ENCODE assay signal across 8 cellular contexts in genomic region chr1:23867953-23868847, GRCh38. TPM values are rescaled to one million over a fixed set of nuclear protein-coding genes. Genes with fewer than 3 reads are reported as not detected.
DNase-seq lines count a peak whose midpoint lies in the region; ATAC-seq and TF ChIP-seq lines count a peak whose summit lies in the region.

TSS of gene FUCA1 (minus strand) at chr1:23868290. CDS start at chr1:23868286, 4 bp downstream.

- H3K36me3 ChIP-seq in CD8-positive, alpha-beta T cell (ENCODE audit: insufficient read depth, low read length): no peaks in the 10 kb centered on the region
- peaks cover 6% of the 10 kb centered on the region for H3K36me3 ChIP-seq in effector memory CD4-positive, alpha-beta T cell (ENCODE audit: control insufficient read depth, insufficient read depth, low read length)

- H3K4me1 ChIP-seq in CD8-positive, alpha-beta T cell (ENCODE audit: insufficient read depth, low read length): peaks cover 23% of the 10 kb centered on the region
- H3K4me1 ChIP-seq in effector memory CD4-positive, alpha-beta T cell (ENCODE audit: control insufficient read depth, insufficient read depth, low read length, poor library complexity, severe bottlenecking): peaks cover 18% of the 10 kb centered on the region

- H3K9me3 Mint-ChIP-seq in CD8-positive, alpha-beta T cell: no peaks in the 10 kb centered on the region

- DNase-seq in CD8-positive, alpha-beta T cell: peak; percentile 91 to 97 (median 96)
- DNase-seq in HK-2 (ENCODE audit: unreplicated experiment) (peak; percentile 94), NCI-H82 treated with DMSO at 0.1 percent for 48 hours (lab: John Stamatoyannopoulos, UW; ENCODE audit: unreplicated experiment) (peak; percentile 88), medulla oblongata (ENCODE audit: extremely low spot score) (peak; percentile 98)
- peak; percentile 86 to 93 for DNase-seq in activated CD8-positive, alpha-beta memory T cell treated with anti-CD3 and anti-CD28 coated beads for 1 hour (ENCODE audit: extremely low read depth in 1 of 2, low read depth in 1 of 2)
- peak; percentile 91 to 94 (median 93) for DNase-seq in effector memory CD4-positive, alpha-beta T cell
- DNase-seq in stimulated activated CD8-positive, alpha-beta memory T cell treated with anti-CD3 and anti-CD28 coated beads, Interleukin-12 subunit alpha, Interleukin-12 subunit beta, amount 100 ng/mL, for 1 hour (ENCODE audit: low read depth): peak; percentile 93

- POLR2A ChIA-PET in CD8-positive, alpha-beta T cell (lab: Charles Lee): interaction anchor here (1.0 kb wide), 1 partner anchor 42 kb away, joined by 4 read pairs; no protein-coding TSS in a partner anchor

- peaks cover 12% of the 10 kb centered on the region for H3K36me3 Mint-ChIP-seq in CD8-positive, alpha-beta T cell

- peak; percentile 98 for ATAC-seq in CD8-positive, alpha-beta T cell
- peak; percentile 82 for ATAC-seq in GM19438 (IDR thresholded peaks at IDR 0.05; ENCODE audit: low read depth, unreplicated experiment)

- H3K4me3 ChIP-seq in CD8-positive, alpha-beta T cell (ENCODE audit: low read depth, low read length): peak within 1 kb of the TSS; percentile 77
- peak within 1 kb of the TSS; percentile 86 for H3K4me3 ChIP-seq in effector memory CD4-positive, alpha-beta T cell (ENCODE audit: insufficient read depth, low read depth, low read length, poor library complexity, severe bottlenecking)

- peak; percentile 72 for TF ChIP-seq CTCF in CD8-positive, alpha-beta T cell (IDR thresholded peaks at IDR 0.05)

- H3K27ac Mint-ChIP-seq in CD8-positive, alpha-beta T cell: peak within 1 kb of the TSS; percentile 87

- intact Hi-C loops in CD8-positive, alpha-beta T cell (cut with DNase I, micrococcal nuclease): loop anchor here (1.0 to 5.0 kb wide), 10 partner anchors 30 to 177 kb away; partner anchors contain the start of genes HMGCL (in 2 of the 2), PITHD1 (in 2 of the 2), RPL11 (in 2 of the 2) and CNR2 (in 1 of the 2)

- H3K27me3 Mint-ChIP-seq in CD8-positive, alpha-beta T cell (ENCODE audit: low read depth): no peaks in the 10 kb centered on the region

- CTCF ChIA-PET in CD8-positive, alpha-beta T cell (lab: Charles Lee): interaction anchor here (0.7 to 4.1 kb wide), 7 partner anchors 13 to 97 kb away, joined by 3 to 32 read pairs (median 4); no protein-coding TSS in a partner anchor

- no peaks in the 10 kb centered on the region for H3K9me3 ChIP-seq in CD8-positive, alpha-beta T cell (ENCODE audit: low read length)
- H3K9me3 ChIP-seq in effector memory CD4-positive, alpha-beta T cell (ENCODE audit: control insufficient read depth, low read length): no peaks in the 10 kb centered on the region

- H3K4me1 Mint-ChIP-seq in CD8-positive, alpha-beta T cell (ENCODE audit: low read depth): peaks cover 26% of the 10 kb centered on the region

- peak within 1 kb of the TSS; percentile 85 for H3K4me3 Mint-ChIP-seq in CD8-positive, alpha-beta T cell

- H3K27me3 ChIP-seq in CD8-positive, alpha-beta T cell (ENCODE audit: insufficient read depth, low read length): no peaks in the 10 kb centered on the region
- no peaks in the 10 kb centered on the region for H3K27me3 ChIP-seq in effector memory CD4-positive, alpha-beta T cell (replicated peaks; ENCODE audit: control insufficient read depth, insufficient read depth, low read length, poor library complexity, severe bottlenecking)

- peak within 1 kb of the TSS; percentile 69 for H3K27ac ChIP-seq in CD8-positive, alpha-beta T cell (ENCODE audit: low read depth, low read length)
- H3K27ac ChIP-seq in effector memory CD4-positive, alpha-beta T cell (ENCODE audit: insufficient read depth, low read length, poor library complexity, severe bottlenecking): peak within 1 kb of the TSS; percentile 62

RNA-seq across cellular contexts. Expression of gene FUCA1, which starts in this region (rescaled TPM):
- 1 to 10 TPM; 5.3 to 5.7 TPM for total RNA-seq in CD8-positive, alpha-beta T cell

Comparison
In these comparisons a context has a peak if more than half of its experiments do, and no peak if none do; other contexts are left out.
1. Peak in every context shown above with its lines: DNase-seq, ATAC-seq, H3K4me3 ChIP-seq and H3K27ac ChIP-seq.